17 cellular contexts compared by ENCODE assay signal in genomic region chr1:176811896-176812295, GRCh38.
DNase-seq lines count a peak whose midpoint lies in the region; TF ChIP-seq lines count a peak whose summit lies in the region.
"Had no signal": no experiment of that assay in that cellular context is flagged by ENCODE, and none has a peak within 500 bp of the region (broad histone marks: within the 10 kb centered on the region; RNA-seq: fewer than 3 reads in every experiment).

No MANE protein-coding gene starts in this region.

- H2AK5ac ChIP-seq in mesendoderm (ENCODE audit: low read length): no peak overlapping the region

- H3K4me2 ChIP-seq in mesendoderm (ENCODE audit: low read length) (no peak overlapping the region), smooth muscle cell (no peak overlapping the region)
- H3K4me2 ChIP-seq: BLaER1 treated with 17β-estradiol and CSF1 and Interleukin-3, amounts not matched to agents 10 nM and 100 nM had no signal

- no peaks in the 10 kb centered on the region for H3F3A ChIP-seq in smooth muscle cell (ENCODE audit: low read depth)

- H3K9ac ChIP-seq in adipocyte (ENCODE audit: low read length): peak overlapping the region; percentile 5
- H3K9ac ChIP-seq in mesendoderm (ENCODE audit: low read length): no peak overlapping the region
- no peak overlapping the region for H3K9ac ChIP-seq in smooth muscle cell (ENCODE audit: low read depth)
- H3K9ac ChIP-seq: BLaER1 treated with 17β-estradiol and CSF1 and Interleukin-3, amounts not matched to agents 10 nM and 100 nM had no signal

- H2BK15ac ChIP-seq in mesendoderm (replicated peaks; ENCODE audit: low read depth): peak overlapping the region; percentile 25

- no peak overlapping the region for H2BK120ac ChIP-seq in mesendoderm (ENCODE audit: low read depth, low read length)

- peak; percentile 25 for DNase-seq in DMS 273 (lab: John Stamatoyannopoulos, UW; ENCODE audit: unreplicated experiment)
- no peak for DNase-seq in DMS 273 treated with DMSO at 0.1 percent for 48 hours (lab: John Stamatoyannopoulos, UW)
- DNase-seq in adipocyte (ENCODE audit: low read depth): no peak
- no peak for DNase-seq in mesendoderm
- DNase-seq in retina: peak; percentile 44
- DNase-seq in GF-D8 (lab: John Stamatoyannopoulos, UW): no peak
- no peak for DNase-seq in iPS-NIHi7 (ENCODE audit: extremely low spot score)
- DNase-seq in smooth muscle cell (lab: John Stamatoyannopoulos, UW; ENCODE audit: unreplicated experiment): no peak
- DNase-seq: CD4-positive, CD25-positive, alpha-beta regulatory T cell; DMS153; DMS79 treated with DMSO at 0.1 percent for 48 hours; EL; GOT3; H9; IMR-90 had no signal

- H2AFZ ChIP-seq in smooth muscle cell (ENCODE audit: low read depth): no peak overlapping the region

- no peaks in the 10 kb centered on the region for H4K20me1 ChIP-seq in smooth muscle cell (ENCODE audit: low read depth)
- H4K20me1 ChIP-seq: BLaER1 treated with 17β-estradiol and CSF1 and Interleukin-3, amounts not matched to agents 10 nM and 100 nM had no signal

- H3K79me1 ChIP-seq in mesendoderm (ENCODE audit: low read length): no peaks in the 10 kb centered on the region

- H3K9me3 ChIP-seq in adipocyte (ENCODE audit: control insufficient read depth, low read length) (no peaks in the 10 kb centered on the region), smooth muscle cell (replicated peaks; ENCODE audit: low read depth) (no peaks in the 10 kb centered on the region)
- H3K9me3 ChIP-seq: BLaER1 treated with 17β-estradiol and CSF1 and Interleukin-3, amounts not matched to agents 10 nM and 100 nM had no signal

- no peak for TF ChIP-seq CTCF in smooth muscle cell (IDR thresholded peaks at IDR 0.05; ENCODE audit: borderline replicate concordance, insufficient read depth, poor library complexity, severe bottlenecking)

- H4K8ac ChIP-seq in mesendoderm (ENCODE audit: low read depth, low read length): no peak overlapping the region

- H3K79me2 ChIP-seq in mesendoderm (ENCODE audit: control insufficient read depth, insufficient read depth, low read length) (no peaks in the 10 kb centered on the region), smooth muscle cell (ENCODE audit: low read depth) (no peaks in the 10 kb centered on the region)

- H3K4ac ChIP-seq in mesendoderm (ENCODE audit: low read depth, low read length): no peak overlapping the region

- no peaks in the 10 kb centered on the region for H3K36me3 ChIP-seq in adipocyte (ENCODE audit: control insufficient read depth, insufficient read depth, low read length, severe bottlenecking)
- H3K36me3 ChIP-seq in mesendoderm (ENCODE audit: control insufficient read depth, insufficient read depth, low read length): no peaks in the 10 kb centered on the region
- no peaks in the 10 kb centered on the region for H3K36me3 ChIP-seq in smooth muscle cell (ENCODE audit: low read depth)
- H3K36me3 ChIP-seq: BLaER1 treated with 17β-estradiol and CSF1 and Interleukin-3, amounts not matched to agents 10 nM and 100 nM had no signal

- H3K18ac ChIP-seq in mesendoderm (ENCODE audit: low read length): peak overlapping the region; percentile 87

- H4K5ac ChIP-seq in mesendoderm (ENCODE audit: low read length): no peak overlapping the region

- no CpG with 5 or more reads among the region's 3 CpGs for WGBS in mesendoderm (ENCODE audit: extremely low coverage, insufficient coverage, low lambda C conversion rate)
- WGBS in smooth muscle cell (ENCODE audit: low lambda C conversion rate): 32% methylated on average over 3 of the region's 3 CpGs

- no peaks in the 10 kb centered on the region for H3K27me3 ChIP-seq in adipocyte (replicated peaks; ENCODE audit: control insufficient read depth, insufficient read depth, low read length)
- H3K27me3 ChIP-seq in mesendoderm (ENCODE audit: insufficient read depth, low read length, poor library complexity): no peaks in the 10 kb centered on the region
- H3K27me3 ChIP-seq in smooth muscle cell (ENCODE audit: low read depth): no peaks in the 10 kb centered on the region
- H3K27me3 ChIP-seq: BLaER1 treated with 17β-estradiol and CSF1 and Interleukin-3, amounts not matched to agents 10 nM and 100 nM had no signal

- H3K56ac ChIP-seq in mesendoderm (ENCODE audit: low read length): no peak overlapping the region

- H3K23ac ChIP-seq in mesendoderm (ENCODE audit: low read length): no peak overlapping the region

- H3K4me3 ChIP-seq in adipocyte (ENCODE audit: low read length): no peak overlapping the region
- H3K4me3 ChIP-seq in mesendoderm (ENCODE audit: low read length): no peak overlapping the region
- no peak overlapping the region for H3K4me3 ChIP-seq in smooth muscle cell
- H3K4me3 ChIP-seq: BLaER1 treated with 17β-estradiol and CSF1 and Interleukin-3, amounts not matched to agents 10 nM and 100 nM had no signal

- H3K4me1 ChIP-seq in adipocyte (ENCODE audit: control insufficient read depth, insufficient read depth, low read length) (peaks cover 14% of the 10 kb centered on the region), mesendoderm (ENCODE audit: control insufficient read depth, low read depth, low read length) (peaks cover 5% of the 10 kb centered on the region), smooth muscle cell (ENCODE audit: low read depth) (no peaks in the 10 kb centered on the region)

- no peak overlapping the region for H2BK5ac ChIP-seq in mesendoderm (ENCODE audit: low read length)

- H3K27ac ChIP-seq in mesendoderm (ENCODE audit: low read depth, low read length) (no peak overlapping the region), smooth muscle cell (ENCODE audit: low read depth) (no peak overlapping the region)
- H3K27ac ChIP-seq: 22Rv1; BLaER1 treated with 17β-estradiol and CSF1 and Interleukin-3, amounts not matched to agents 10 nM and 100 nM had no signal

Comparison
In these comparisons a context has a peak if more than half of its experiments do, and no peak if none do; other contexts are left out.
1. DNase-seq: peak in DMS 273 (single experiment) and retina (single experiment); none in DMS 273 treated with DMSO at 0.1 percent for 48 hours (single experiment), adipocyte (single experiment), mesendoderm (single experiment), GF-D8 (single experiment), iPS-NIHi7 (single experiment) and smooth muscle cell (single experiment).